In genomic region chr2:98347298-98348065, GRCh38 we compare ENCODE assay signal across 15 cellular contexts. TPM values are rescaled to one million over a fixed set of nuclear protein-coding genes. Genes with fewer than 3 reads are reported as not detected.
DNase-seq lines count a peak whose midpoint lies in the region; ATAC-seq and TF ChIP-seq lines count a peak whose summit lies in the region.
"Had no signal": no experiment of that assay in that cellular context is flagged by ENCODE, and none has a peak within 500 bp of the region (broad histone marks: within the 10 kb centered on the region; RNA-seq: fewer than 3 reads in every experiment).

No MANE protein-coding gene starts in this region.

- H3K23ac ChIP-seq in IMR-90 (ENCODE audit: low read depth, low read length) (no peak overlapping the region), trophoblast cell (ENCODE audit: low read length) (no peak overlapping the region)

- no peak for TF ChIP-seq RAD21 in IMR-90 (IDR thresholded peaks at IDR 0.05; ENCODE audit: low read length)
- no peak for TF ChIP-seq RAD21 in neural cell (conservative IDR thresholded peaks at IDR 0.05)

- dilution Hi-C loops in IMR-90 (cut with HindIII; ENCODE audit: low sequenced_read_pairs, unreplicated experiment) = no loop called here

- no peak overlapping the region for H3K18ac ChIP-seq in IMR-90 (ENCODE audit: low read depth, low read length)
- H3K18ac ChIP-seq in trophoblast cell (ENCODE audit: low read length) = no peak overlapping the region

- TF ChIP-seq POLR2A in IMR-90 (IDR thresholded peaks at IDR 0.05; ENCODE audit: low read depth, low read length) = no peak

- H3K79me2 ChIP-seq in neural cell (replicated peaks; ENCODE audit: insufficient read depth, low read length) (no peaks in the 10 kb centered on the region), trophoblast cell (ENCODE audit: control insufficient read depth, insufficient read depth, low read length, poor library complexity) (no peaks in the 10 kb centered on the region)

- H3K9ac ChIP-seq in IMR-90 (ENCODE audit: low read depth, low read length) (no peak overlapping the region), endocrine pancreas (ENCODE audit: control insufficient read depth, insufficient read depth, low read length) (peak overlapping the region; percentile 39), neural cell (ENCODE audit: low read length) (peak overlapping the region; percentile 51), trophoblast cell (ENCODE audit: low read length) (no peak overlapping the region)

- no peak overlapping the region for H2BK12ac ChIP-seq in trophoblast cell (ENCODE audit: low read length)

- no peak overlapping the region for H2AK5ac ChIP-seq in IMR-90 (ENCODE audit: low read depth, low read length)
- H2AK5ac ChIP-seq in trophoblast cell (ENCODE audit: low read length) = no peak overlapping the region

- H2BK20ac ChIP-seq in IMR-90 (ENCODE audit: low read depth, low read length) = no peak overlapping the region

- H3F3A ChIP-seq in neural cell (ENCODE audit: insufficient read depth, low read length, poor library complexity, severe bottlenecking) = no peaks in the 10 kb centered on the region

- CTCF ChIA-PET in IMR-90 (lab: Yijun Ruan, JAX) = no interaction called here

- 7% methylated on average over 8 of the region's 54 CpGs; no CpG with 5 or more reads in 1 of the 2 experiments for WGBS in IMR-90 (ENCODE audit: extremely low coverage in 2 of 2, insufficient read length in 1 of 2), 2 experiments
- WGBS in trophoblast cell (ENCODE audit: extremely low coverage, insufficient coverage, insufficient read length) = no CpG with 5 or more reads among the region's 54 CpGs

- DNase-seq in DMS53 (lab: John Stamatoyannopoulos, UW) = peak; percentile 81
- no peak for DNase-seq in IMR-90
- DNase-seq in ureter (ENCODE audit: low spot score) = no peak
- no peak for DNase-seq in trophoblast cell
- DNase-seq in SJCRH30 = no peak
- no peak for DNase-seq in effector memory CD4-positive, alpha-beta T cell
- DNase-seq: colonic mucosa, HCEC 1CT, T-helper 2 cell had no signal

- H3K27me3 ChIP-seq in IMR-90 (ENCODE audit: control insufficient read depth, insufficient read depth, low read length) = peaks cover 73% of the 10 kb centered on the region
- H3K27me3 ChIP-seq in endocrine pancreas (ENCODE audit: control insufficient read depth, insufficient read depth, low read length) = no peaks in the 10 kb centered on the region
- peaks cover 27% of the 10 kb centered on the region for H3K27me3 ChIP-seq in neural cell (ENCODE audit: insufficient read depth, low read depth, low read length)
- H3K27me3 ChIP-seq in trophoblast cell (ENCODE audit: insufficient read depth, low read length) = peaks cover 31% of the 10 kb centered on the region
- no peaks in the 10 kb centered on the region for H3K27me3 ChIP-seq in SJCRH30
- H3K27me3 ChIP-seq in effector memory CD4-positive, alpha-beta T cell (replicated peaks; ENCODE audit: control insufficient read depth, insufficient read depth, low read length, poor library complexity, severe bottlenecking) = peaks cover 31% of the 10 kb centered on the region

- H4K5ac ChIP-seq in IMR-90 (ENCODE audit: low read depth, low read length) = no peak overlapping the region

- H3K79me1 ChIP-seq in IMR-90 (ENCODE audit: low read depth in 1 of 2, low read length in 2 of 2) = no peaks in the 10 kb centered on the region
- no peaks in the 10 kb centered on the region for H3K79me1 ChIP-seq in trophoblast cell (ENCODE audit: low read length)

- H3K36me3 ChIP-seq in IMR-90 (ENCODE audit: control insufficient read depth, insufficient read depth, low read length) = no peaks in the 10 kb centered on the region
- no peaks in the 10 kb centered on the region for H3K36me3 ChIP-seq in endocrine pancreas (ENCODE audit: control insufficient read depth, insufficient read depth, low read length)
- no peaks in the 10 kb centered on the region for H3K36me3 ChIP-seq in neural cell (ENCODE audit: insufficient read depth, low read length)
- no peaks in the 10 kb centered on the region for H3K36me3 ChIP-seq in trophoblast cell (ENCODE audit: control insufficient read depth in 1 of 2, insufficient read depth in 2 of 2, low read length in 2 of 2)
- H3K36me3 ChIP-seq in SJCRH30 = no peaks in the 10 kb centered on the region
- no peaks in the 10 kb centered on the region for H3K36me3 ChIP-seq in effector memory CD4-positive, alpha-beta T cell (ENCODE audit: control insufficient read depth, insufficient read depth, low read length)
- H3K36me3 ChIP-seq: colonic mucosa, prostate gland had no signal

- H3K27ac ChIP-seq in IMR-90 (ENCODE audit: insufficient read depth, low read length) (no peak overlapping the region), neural cell (ENCODE audit: low read length) (peak overlapping the region; percentile 76), trophoblast cell (ENCODE audit: low read depth, low read length) (no peak overlapping the region), SJCRH30 (no peak overlapping the region)
- no peak overlapping the region for H3K27ac ChIP-seq in effector memory CD4-positive, alpha-beta T cell (ENCODE audit: insufficient read depth, low read length, poor library complexity, severe bottlenecking)
- H3K27ac ChIP-seq: colonic mucosa, prostate gland had no signal

- no peaks in the 10 kb centered on the region for H4K20me1 ChIP-seq in IMR-90 (ENCODE audit: insufficient read depth, low read length)
- H4K20me1 ChIP-seq in neural cell (ENCODE audit: insufficient read depth) = no peaks in the 10 kb centered on the region

- H4K12ac ChIP-seq in trophoblast cell (ENCODE audit: low read depth, low read length) = no peak overlapping the region

- H3K4me2 ChIP-seq in IMR-90 (ENCODE audit: low read depth, low read length) = no peak overlapping the region
- peak overlapping the region; percentile 61 for H3K4me2 ChIP-seq in neural cell (ENCODE audit: low read length)
- H3K4me2 ChIP-seq in trophoblast cell (ENCODE audit: low read length) = no peak overlapping the region

- H3K4me1 ChIP-seq in IMR-90 (ENCODE audit: control insufficient read depth, insufficient read depth, low read length) (no peaks in the 10 kb centered on the region), endocrine pancreas (ENCODE audit: control insufficient read depth, insufficient read depth, low read length) (no peaks in the 10 kb centered on the region), trophoblast cell (ENCODE audit: control insufficient read depth in 1 of 2, insufficient read depth in 2 of 2, low read length in 2 of 2) (peaks cover 4 to 6% of the 10 kb centered on the region in 2 experiments), SJCRH30 (no peaks in the 10 kb centered on the region)
- peaks cover 3% of the 10 kb centered on the region for H3K4me1 ChIP-seq in effector memory CD4-positive, alpha-beta T cell (ENCODE audit: control insufficient read depth, insufficient read depth, low read length, poor library complexity, severe bottlenecking)
- H3K4me1 ChIP-seq: colonic mucosa, prostate gland had no signal

- TF ChIP-seq EP300 in neural cell (conservative IDR thresholded peaks at IDR 0.05; ENCODE audit: poor library complexity, severe bottlenecking) = no peak

- H3K9me1 ChIP-seq in IMR-90 (ENCODE audit: insufficient read depth, low read length) = no peaks in the 10 kb centered on the region

- H3K4me3 ChIP-seq in IMR-90 (ENCODE audit: insufficient read depth, low read depth, low read length) (no peak overlapping the region), endocrine pancreas (ENCODE audit: control insufficient read depth, insufficient read depth, low read length) (peak overlapping the region; percentile 6), neural cell (ENCODE audit: low read length) (peak overlapping the region; percentile 57), trophoblast cell (ENCODE audit: low read depth, low read length) (no peak overlapping the region), SJCRH30 (no peak overlapping the region)
- no peak overlapping the region for H3K4me3 ChIP-seq in effector memory CD4-positive, alpha-beta T cell (ENCODE audit: insufficient read depth, low read depth, low read length, poor library complexity, severe bottlenecking)
- H3K4me3 ChIP-seq: prostate gland had no signal

- H2AFZ ChIP-seq in IMR-90 (replicated peaks; ENCODE audit: low read length, poor library complexity) (peak overlapping the region; percentile 27), neural cell (ENCODE audit: low read depth, low read length) (peak overlapping the region; percentile 25), trophoblast cell (ENCODE audit: insufficient read depth, low read length, poor library complexity) (no peak overlapping the region)

- POLR2A ChIA-PET in IMR-90 (lab: Charles Lee; ENCODE audit: unreplicated experiment) = no interaction called here

- no TSS peak for BruUV-seq in IMR-90 (replicated peaks; lab: Mats Ljungman, UMichigan)

- H3K4ac ChIP-seq in IMR-90 (ENCODE audit: low read depth, low read length) = no peak overlapping the region
- H3K4ac ChIP-seq in trophoblast cell (ENCODE audit: low read depth, low read length) = no peak overlapping the region

- H3K56ac ChIP-seq in IMR-90 (ENCODE audit: extremely low read depth, insufficient read depth, low read length) = no peak overlapping the region

- H2BK15ac ChIP-seq in IMR-90 (ENCODE audit: low read depth, low read length) = no peak overlapping the region

- no peak overlapping the region for H2BK120ac ChIP-seq in IMR-90 (ENCODE audit: low read depth, low read length)
- no peak overlapping the region for H2BK120ac ChIP-seq in trophoblast cell (ENCODE audit: insufficient read depth, low read length, poor library complexity)

- H3K9me2 ChIP-seq in neural cell (ENCODE audit: insufficient read depth, low read length) = no peaks in the 10 kb centered on the region

- H4K91ac ChIP-seq in IMR-90 (ENCODE audit: insufficient read depth, low read depth, low read length) = no peak overlapping the region
- no peak overlapping the region for H4K91ac ChIP-seq in trophoblast cell (ENCODE audit: low read depth, low read length)

- no peak for TF ChIP-seq CTCF in IMR-90 (conservative IDR thresholded peaks at IDR 0.05; ENCODE audit: low read depth, low read length)
- no peak for TF ChIP-seq CTCF in neural cell (IDR thresholded peaks at IDR 0.05; ENCODE audit: poor library complexity, severe bottlenecking)

- H2BK5ac ChIP-seq in IMR-90 (ENCODE audit: low read depth, low read length, poor library complexity, severe bottlenecking) (no peak overlapping the region), trophoblast cell (ENCODE audit: low read depth, low read length, poor library complexity) (no peak overlapping the region)

- H3K9me3 ChIP-seq in IMR-90 (ENCODE audit: control insufficient read depth, insufficient read depth, low read length) (peaks cover 5% of the 10 kb centered on the region; the same call in 1 of the 2 replicates), endocrine pancreas (ENCODE audit: control insufficient read depth, low read length) (no peaks in the 10 kb centered on the region), neural cell (ENCODE audit: low read length) (no peaks in the 10 kb centered on the region), trophoblast cell (ENCODE audit: insufficient read depth, low read depth, low read length) (peaks cover 4% of the 10 kb centered on the region), SJCRH30 (replicated peaks) (no peaks in the 10 kb centered on the region)
- no peaks in the 10 kb centered on the region for H3K9me3 ChIP-seq in effector memory CD4-positive, alpha-beta T cell (ENCODE audit: control insufficient read depth, low read length)
- H3K9me3 ChIP-seq: prostate gland had no signal

- intact Hi-C loops in IMR-90 (cut with micrococcal nuclease) = no loop called here

- H3K14ac ChIP-seq in IMR-90 (replicated peaks; ENCODE audit: low read depth, low read length) (no peak overlapping the region), trophoblast cell (ENCODE audit: low read length) (no peak overlapping the region)

- no peak overlapping the region for H2AK9ac ChIP-seq in IMR-90 (replicated peaks; ENCODE audit: low read depth, low read length, poor library complexity)

- in situ Hi-C loops in IMR-90 (cut with MboI; ENCODE audit: low sequenced_read_pairs) = no loop called here

- H4K8ac ChIP-seq in IMR-90 (ENCODE audit: low read depth in 2 of 2, low read length in 2 of 2) (no peak overlapping the region), trophoblast cell (ENCODE audit: low read depth, low read length) (no peak overlapping the region)

- no peak for ATAC-seq in IMR-90 (ENCODE audit: low read depth)

RNA-seq across cellular contexts. Expression of gene CNGA3, which starts 1.2 kb away (rescaled TPM):
- total RNA-seq in IMR-90 (2012; rRNA removed) = under 0.01 TPM in 1 of 2 replicates, not detected in the other
- polyA plus RNA-seq in IMR-90 (2012; rRNA removed) = not detected in 2 replicates
- 0.01 TPM in 1 of 2 replicates, not detected in the other for polyA plus RNA-seq in IMR-90 (2012; cell fraction: cytosol; rRNA removed)
- 0.03 and 0.05 TPM in 2 replicates for polyA plus RNA-seq in IMR-90 (2012; cell fraction: nucleus; rRNA removed; ENCODE audit: low replicate concordance)
- 0.64 and 1.1 TPM in 2 replicates for polyA plus RNA-seq in neural cell
- polyA minus RNA-seq in neural cell = 0.49 and 0.81 TPM in 2 replicates
- total RNA-seq in ureter = not detected
- not detected in 2 replicates for polyA plus RNA-seq in trophoblast cell (2013)
- total RNA-seq in SJCRH30 (2014; rRNA removed; shearing (Covaris generic)) = 0.08 TPM in 1 of 2 replicates, not detected in the other
- total RNA-seq: activated CD4-positive, alpha-beta T cell treated with anti-CD3 and anti-CD28 coated beads, Interleukin-2, amount 10 ng/mL, durations not matched to agents 24 days and 14 days; activated T-cell treated with anti-CD3 and anti-CD28 coated beads, Interleukin-2, amount 50 U/mL, for 72 hours; RPMI7951 had no signal

Comparison
In these comparisons a context has a peak if more than half of its experiments do, and no peak if none do; other contexts are left out.
1. H3K4me3 ChIP-seq: peak in endocrine pancreas (single experiment) and neural cell (single experiment); none in IMR-90 (single experiment), trophoblast cell (single experiment), SJCRH30 (single experiment) and effector memory CD4-positive, alpha-beta T cell (single experiment).
2. H3K9ac ChIP-seq: peak in endocrine pancreas (single experiment) and neural cell (single experiment); none in IMR-90 (single experiment) and trophoblast cell (single experiment).